In the genomic region with DNA sequence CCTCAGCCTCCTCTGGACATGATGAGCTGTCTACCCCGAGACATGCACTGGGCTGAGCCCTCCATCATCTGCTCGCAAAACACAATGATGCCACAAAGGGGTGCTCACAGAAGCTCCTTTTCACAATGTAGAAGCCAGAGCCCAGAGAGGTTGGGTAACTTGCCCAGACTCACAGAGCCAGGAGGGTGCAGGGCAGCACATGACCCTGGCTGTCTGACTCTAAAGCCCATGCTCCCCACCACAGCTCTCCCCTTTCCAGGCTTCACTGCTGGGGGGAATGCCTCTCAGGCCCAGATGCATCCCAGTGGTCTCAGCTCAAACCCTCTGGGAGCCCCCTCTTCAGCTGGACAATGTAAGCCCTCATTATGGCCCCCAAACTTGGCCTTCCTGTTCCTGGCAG, we compare ENCODE assay signal across 20 cellular contexts.
"Had no signal": no experiment of that assay in that cellular context is flagged by ENCODE, and none has a peak within 500 bp of the region (broad histone marks: within the 10 kb centered on the region; RNA-seq: fewer than 3 reads in every experiment).

No MANE protein-coding gene starts in this region.

- FAIRE-seq: astrocyte, RCC 7860, TTC549 had no signal

- DNase-seq: activated CD4-positive, alpha-beta memory T cell treated with anti-CD3 and anti-CD28 coated beads for 36 hours; activated CD4-positive, alpha-beta T cell treated with anti-CD3 and anti-CD28 coated beads, Interleukin-2, amount 10 ng/mL, durations not matched to agents 7 days and 5 days; activated CD4-positive, CD25-positive, alpha-beta regulatory T cell; activated CD8-positive, alpha-beta memory T cell treated with anti-CD3 and anti-CD28 coated beads for 24 hours; activated gamma-delta T cell; activated naive CD4-positive, alpha-beta T cell treated with anti-CD3 and anti-CD28 coated beads for 36 hours; activated T-cell treated with anti-CD3 and anti-CD28 coated beads, Interleukin-2, amount 50 U/mL, for 4 hours; amniotic stem cell; KG1; NCI-H1048; NCI-H1694 treated with DMSO at 0.1 percent for 48 hours; NCI-H226; PC-3; SIG-M5; T-cell; T-helper 2 cell; T1000 had no signal

- ATAC-seq: activated T-cell treated with anti-CD3 and anti-CD28 coated beads, Interleukin-2, amount 50 U/mL, for 4 hours; PC-3; T-cell had no signal
